ENCODE assay signal across 10 cellular contexts in the genomic region with DNA sequence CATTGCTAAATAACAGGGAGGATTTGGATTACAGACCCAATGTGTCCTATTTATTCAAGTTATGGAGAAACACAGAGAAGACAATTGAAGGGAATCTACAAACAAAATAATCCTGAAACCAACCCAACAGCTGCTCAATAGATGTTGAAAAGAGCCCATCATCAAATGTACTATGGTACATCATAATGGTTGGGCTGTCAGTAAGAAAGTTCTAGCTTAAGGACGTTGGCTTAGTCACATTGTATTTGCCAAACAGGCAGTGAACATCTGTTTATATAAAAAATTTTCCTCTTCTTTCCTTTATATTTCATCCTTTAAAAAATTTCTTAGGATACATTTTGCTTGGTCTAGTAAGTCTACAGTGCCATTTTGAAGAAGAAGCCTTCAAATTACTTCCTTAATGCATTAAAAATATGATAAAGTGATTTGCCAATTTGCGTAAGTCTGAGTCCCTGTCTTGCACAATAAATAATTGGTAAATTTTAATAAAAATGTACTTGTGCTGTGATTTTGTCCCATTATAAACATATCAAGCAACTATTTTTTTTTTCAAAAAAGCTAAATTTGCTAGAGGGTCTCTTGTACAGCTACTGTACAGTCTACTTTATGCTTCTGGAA. TPM values are rescaled to one million over a fixed set of nuclear protein-coding genes. Genes with fewer than 3 reads are reported as not detected.
DNase-seq lines count a peak whose midpoint lies in the region; ATAC-seq, FAIRE-seq and TF ChIP-seq lines count a peak whose summit lies in the region.
"Had no signal": no experiment of that assay in that cellular context is flagged by ENCODE, and none has a peak within 500 bp of the region (broad histone marks: within the 10 kb centered on the region; RNA-seq: fewer than 3 reads in every experiment).

No MANE protein-coding gene starts in this region.

- no peak overlapping the region for H3K4me3 Mint-ChIP-seq in astrocyte (ENCODE audit: unreplicated experiment)
- no peak overlapping the region for H3K4me3 Mint-ChIP-seq in endodermal cell
- H3K4me3 Mint-ChIP-seq in activated T-cell treated with anti-CD3 and anti-CD28 coated beads, Interleukin-2, amount 50 U/mL, for 4 hours = no peak overlapping the region

- H3K9me3 Mint-ChIP-seq in astrocyte (ENCODE audit: unreplicated experiment) (no peaks in the 10 kb centered on the region), endodermal cell (no peaks in the 10 kb centered on the region)
- no peaks in the 10 kb centered on the region for H3K9me3 Mint-ChIP-seq in activated T-cell treated with anti-CD3 and anti-CD28 coated beads, Interleukin-2, amount 50 U/mL, for 4 hours

- no peaks in the 10 kb centered on the region for H3K27me3 ChIP-seq in astrocyte (ENCODE audit: insufficient read depth, low read length)
- no peaks in the 10 kb centered on the region for H3K27me3 ChIP-seq in thymus (ENCODE audit: control insufficient read depth, insufficient read depth)
- H3K27me3 ChIP-seq in endodermal cell (ENCODE audit: control insufficient read depth, insufficient read depth, low read length, poor library complexity, severe bottlenecking) = no peaks in the 10 kb centered on the region

- peaks cover 0 to 6% of the 10 kb centered on the region in 2 experiments; a peak in 1 of 3 replicates for H3K36me3 ChIP-seq in HEK293 (ENCODE audit: control insufficient read depth in 2 of 2, insufficient read depth in 1 of 2, low read length in 2 of 2)
- H3K36me3 ChIP-seq in astrocyte (ENCODE audit: insufficient read depth, low read length) = peaks cover 18% of the 10 kb centered on the region
- H3K36me3 ChIP-seq in thymus (ENCODE audit: control insufficient read depth, insufficient read depth) = no peaks in the 10 kb centered on the region
- H3K36me3 ChIP-seq in endodermal cell (ENCODE audit: control insufficient read depth, insufficient read depth, low read length) = no peaks in the 10 kb centered on the region

- H3K4me1 Mint-ChIP-seq in astrocyte (ENCODE audit: low read depth, unreplicated experiment) (peaks cover 42% of the 10 kb centered on the region), endodermal cell (peaks cover 15% of the 10 kb centered on the region)
- peaks cover 2% of the 10 kb centered on the region for H3K4me1 Mint-ChIP-seq in activated T-cell treated with anti-CD3 and anti-CD28 coated beads, Interleukin-2, amount 50 U/mL, for 4 hours (ENCODE audit: low read depth)

- H3K36me3 Mint-ChIP-seq in astrocyte (ENCODE audit: low read depth, unreplicated experiment) = peaks cover 6% of the 10 kb centered on the region
- H3K36me3 Mint-ChIP-seq in endodermal cell (ENCODE audit: low read depth) = no peaks in the 10 kb centered on the region
- peaks cover 2% of the 10 kb centered on the region for H3K36me3 Mint-ChIP-seq in activated T-cell treated with anti-CD3 and anti-CD28 coated beads, Interleukin-2, amount 50 U/mL, for 4 hours (ENCODE audit: insufficient read depth)

- H4K20me1 ChIP-seq in astrocyte (ENCODE audit: insufficient read depth, low read length) = no peaks in the 10 kb centered on the region

- no peaks in the 10 kb centered on the region for H3K27me3 Mint-ChIP-seq in astrocyte (ENCODE audit: low read depth, unreplicated experiment)
- H3K27me3 Mint-ChIP-seq in endodermal cell (ENCODE audit: insufficient read depth) = peaks cover 1% of the 10 kb centered on the region
- H3K27me3 Mint-ChIP-seq in activated T-cell treated with anti-CD3 and anti-CD28 coated beads, Interleukin-2, amount 50 U/mL, for 4 hours (ENCODE audit: low read depth) = no peaks in the 10 kb centered on the region

- H3K9me3 ChIP-seq in HEK293 (ENCODE audit: control insufficient read depth, insufficient read depth, low read depth, low read length) (no peaks in the 10 kb centered on the region), astrocyte (ENCODE audit: insufficient read depth, low read depth, low read length) (no peaks in the 10 kb centered on the region), thymus (ENCODE audit: control insufficient read depth) (no peaks in the 10 kb centered on the region), endodermal cell (ENCODE audit: control insufficient read depth, low read length) (no peaks in the 10 kb centered on the region)

- FAIRE-seq in astrocyte (lab: Jason Lieb, UNC) (no peak), GM12892 (lab: Jason Lieb, UNC) (no peak)

- CTCF ChIA-PET in HEK293 (lab: Yijun Ruan, JAX) = interaction anchor here (0.5 to 1.6 kb wide), 5 partner anchors 9 to 562 kb away, joined by 3 to 6 read pairs (median 4); no protein-coding TSS in a partner anchor

- H2AFZ ChIP-seq in astrocyte (ENCODE audit: low read depth, low read length) = no peak overlapping the region

- H3K4me3 ChIP-seq in HEK293 (ENCODE audit: low read depth, low read length) = no peak overlapping the region
- H3K4me3 ChIP-seq in astrocyte (ENCODE audit: insufficient read depth, low read depth, low read length) = no peak overlapping the region
- H3K4me3 ChIP-seq in thymus (ENCODE audit: low read length) = no peak overlapping the region
- no peak overlapping the region for H3K4me3 ChIP-seq in endodermal cell (ENCODE audit: low read length)

- peak overlapping the region; percentile 1 for H3K9ac ChIP-seq in astrocyte (ENCODE audit: low read length)
- no peak overlapping the region for H3K9ac ChIP-seq in endodermal cell (ENCODE audit: extremely low read depth, low read length, poor library complexity, severe bottlenecking)

- H3K4me2 ChIP-seq in astrocyte (ENCODE audit: low read length) = peak overlapping the region; percentile 75

- H3K27ac ChIP-seq in HEK293 (ENCODE audit: extremely low read depth, low read depth, low read length) (no peak overlapping the region), astrocyte (ENCODE audit: low read depth, low read length) (peak overlapping the region; percentile 94), thymus (ENCODE audit: low read depth) (peak overlapping the region; percentile 38), endodermal cell (ENCODE audit: low read depth, low read length) (no peak overlapping the region)

- POLR2A ChIA-PET in HEK293 (lab: Yijun Ruan, JAX) = no interaction called here

- H3K79me2 ChIP-seq in astrocyte (ENCODE audit: insufficient read depth, low read length) = peaks cover 30% of the 10 kb centered on the region

- TF ChIP-seq CTCF in HEK293 (tag by site-specific recombination; IDR thresholded peaks at IDR 0.05) = no peak
- no peak for TF ChIP-seq CTCF in astrocyte (IDR thresholded peaks at IDR 0.05; ENCODE audit: insufficient read depth, low read depth, low read length)
- no peak for TF ChIP-seq CTCF in endodermal cell (conservative IDR thresholded peaks at IDR 0.05)

- ATAC-seq in activated T-cell treated with anti-CD3 and anti-CD28 coated beads, Interleukin-2, amount 50 U/mL, for 4 hours = no peak

- peak overlapping the region; percentile 92 for H3K27ac Mint-ChIP-seq in astrocyte (ENCODE audit: unreplicated experiment)
- H3K27ac Mint-ChIP-seq in endodermal cell = no peak overlapping the region

- TF ChIP-seq POLR2A in GM12892 (IDR thresholded peaks at IDR 0.05; ENCODE audit: low read depth, low read length) = no peak

- WGBS in thymus = 82% methylated on average over 2 of the region's 2 CpGs
- 100% methylated on average over 1 of the region's 2 CpGs; no CpG with 5 or more reads in 1 of the 2 experiments for WGBS in endodermal cell (ENCODE audit: insufficient coverage in 1 of 2, insufficient read length in 1 of 2), 2 experiments

- no peak for DNase-seq in astrocyte (ENCODE audit: low read depth)
- DNase-seq in iris pigment epithelial cell (ENCODE audit: low read depth) = peak; percentile 50
- DNase-seq in NCI-H526 treated with DMSO at 0.1 percent for 48 hours (lab: John Stamatoyannopoulos, UW) = no peak
- DNase-seq in GM12892 (ENCODE audit: insufficient read length) = no peak
- DNase-seq in endodermal cell = no peak
- DNase-seq in activated T-cell treated with anti-CD3 and anti-CD28 coated beads, Interleukin-2, amount 50 U/mL, for 4 hours = no peak
- DNase-seq: activated CD8-positive, alpha-beta memory T cell treated with anti-CD3 and anti-CD28 coated beads, Interleukin-2, amount 50 U/mL, for 4 hours; DMS79 treated with DMSO at 0.1 percent for 48 hours had no signal

- 0 out of 2 replicates have a peak, but pooled peaks cover 3% of the 10 kb centered on the region for H3K4me1 ChIP-seq in HEK293 (ENCODE audit: control insufficient read depth, insufficient read depth, low read length)
- peaks cover 45% of the 10 kb centered on the region for H3K4me1 ChIP-seq in astrocyte (ENCODE audit: insufficient read depth, low read length)
- peaks cover 26% of the 10 kb centered on the region for H3K4me1 ChIP-seq in thymus (ENCODE audit: control insufficient read depth, insufficient read depth, low read length)
- H3K4me1 ChIP-seq in endodermal cell (ENCODE audit: control insufficient read depth, insufficient read depth, low read length) = no peaks in the 10 kb centered on the region

TF ChIP-seq in HEK293, 187 proteins besides CTCF, POLR2A, EP300 and RAD21 (continues in another document):
- TF ChIP-seq, protein P1, sequence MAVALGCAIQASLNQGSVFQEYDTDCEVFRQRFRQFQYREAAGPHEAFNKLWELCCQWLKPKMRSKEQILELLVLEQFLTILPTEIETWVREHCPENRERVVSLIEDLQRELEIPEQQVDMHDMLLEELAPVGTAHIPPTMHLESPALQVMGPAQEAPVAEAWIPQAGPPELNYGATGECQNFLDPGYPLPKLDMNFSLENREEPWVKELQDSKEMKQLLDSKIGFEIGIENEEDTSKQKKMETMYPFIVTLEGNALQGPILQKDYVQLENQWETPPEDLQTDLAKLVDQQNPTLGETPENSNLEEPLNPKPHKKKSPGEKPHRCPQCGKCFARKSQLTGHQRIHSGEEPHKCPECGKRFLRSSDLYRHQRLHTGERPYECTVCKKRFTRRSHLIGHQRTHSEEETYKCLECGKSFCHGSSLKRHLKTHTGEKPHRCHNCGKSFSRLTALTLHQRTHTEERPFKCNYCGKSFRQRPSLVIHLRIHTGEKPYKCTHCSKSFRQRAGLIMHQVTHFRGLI (tag by site-specific recombination; IDR thresholded peaks at IDR 0.05) = 0 out of 2 replicates have a peak, but pooled peaks have one; percentile 19

RNA-seq across cellular contexts. Expression of gene MAP3K7CL, which starts 14.4 kb away (rescaled TPM):
- total RNA-seq in astrocyte = 67.3 and 75.2 TPM in 2 replicates
- 14.2 TPM for polyA plus RNA-seq in thymus
- 9.7 TPM for polyA plus RNA-seq in GM12892 (2012; ENCODE audit: missing spikeins)
- total RNA-seq in endodermal cell = 1 to 10 TPM in 1 of 2 donors, not detected in 1; 1.3 TPM
- 0.25 TPM for polyA plus RNA-seq in endodermal cell (2013, experiment 1 of 2)
- polyA plus RNA-seq in endodermal cell (2013, experiment 2 of 2) = 0.83 TPM
- total RNA-seq in activated T-cell treated with anti-CD3 and anti-CD28 coated beads, Interleukin-2, amount 50 U/mL, for 4 hours = 1 to 10 TPM in 2 of 3 donors, under 1 TPM in 1; 0.96 to 1.4 (median 1.3) TPM

Comparison
In these comparisons a context has a peak if more than half of its experiments do, and no peak if none do; other contexts are left out.
1. H3K27ac ChIP-seq: peak in astrocyte (single experiment) and thymus (single experiment); none in HEK293 (single experiment) and endodermal cell (single experiment).
2. RNA of gene MAP3K7CL, which starts 14.4 kb away (total RNA-seq): 67.3 to 75.2 TPM in astrocyte; 1.3 TPM in endodermal cell and 0.96 to 1.4 TPM in activated T-cell treated with anti-CD3 and anti-CD28 coated beads, Interleukin-2, amount 50 U/mL, for 4 hours; every median in the first group is over 10 times any median in the second.